9 cellular contexts compared by ENCODE assay signal in the genomic region with DNA sequence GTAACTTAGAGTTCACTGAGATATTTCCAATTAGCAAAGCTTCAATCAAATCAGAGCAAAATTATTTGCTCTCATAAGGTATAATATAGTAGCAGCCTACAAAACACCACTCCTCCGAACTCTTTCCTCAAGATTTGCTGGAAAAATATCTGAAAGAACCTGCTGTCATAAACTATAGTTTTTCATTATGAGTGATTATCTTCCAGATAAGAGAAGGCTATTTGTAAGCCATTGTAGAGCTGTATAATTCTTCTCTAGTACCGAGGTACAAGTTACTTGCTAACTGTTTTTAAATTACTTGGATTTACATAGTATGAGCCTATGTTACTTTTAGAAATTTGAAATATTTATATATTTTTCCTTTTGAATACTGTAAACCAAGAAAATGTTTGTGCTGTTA. TPM values are rescaled to one million over a fixed set of nuclear protein-coding genes. Genes with fewer than 3 reads are reported as not detected.
DNase-seq lines count a peak whose midpoint lies in the region; ATAC-seq and TF ChIP-seq lines count a peak whose summit lies in the region.
"Had no signal": no experiment of that assay in that cellular context is flagged by ENCODE, and none has a peak within 500 bp of the region (broad histone marks: within the 10 kb centered on the region; RNA-seq: fewer than 3 reads in every experiment).

No MANE protein-coding gene starts in this region.

- DNase-seq in AG09309 (ENCODE audit: low read depth) (no peak), GM12865 (ENCODE audit: low read depth) (no peak), glutamatergic neuron (no peak), COLO668 (lab: John Stamatoyannopoulos, UW; ENCODE audit: unreplicated experiment) (no peak)
- DNase-seq: activated CD8-positive, alpha-beta memory T cell treated with anti-CD3 and anti-CD28 coated beads, Interleukin-2, amount 50 U/mL, for 4 hours had no signal

- H3K27ac Mint-ChIP-seq in glutamatergic neuron (ENCODE audit: unreplicated experiment): no peak overlapping the region

- peak overlapping the region; percentile 94; the same call in 1 of the 2 replicates for H3K27ac ChIP-seq in VCaP

- no peaks in the 10 kb centered on the region for H3K36me3 Mint-ChIP-seq in glutamatergic neuron (ENCODE audit: unreplicated experiment)

- H3K4me1 Mint-ChIP-seq in glutamatergic neuron (ENCODE audit: low read depth, unreplicated experiment): peaks cover 19% of the 10 kb centered on the region

- peaks cover 18% of the 10 kb centered on the region for H3K9me3 Mint-ChIP-seq in glutamatergic neuron (ENCODE audit: unreplicated experiment)

- peaks cover 1% of the 10 kb centered on the region for H3K27me3 Mint-ChIP-seq in glutamatergic neuron (ENCODE audit: unreplicated experiment)

- ATAC-seq in esophagus mucosa (no peak), GM18867 (IDR thresholded peaks at IDR 0.05; ENCODE audit: unreplicated experiment) (no peak), GM19452 (IDR thresholded peaks at IDR 0.05; ENCODE audit: unreplicated experiment) (no peak)

- H3K4me3 ChIP-seq in AG09309 (ENCODE audit: control insufficient read depth, low read depth, low read length) (peak overlapping the region; percentile 78; the same call in 1 of the 2 replicates), GM12865 (ENCODE audit: low read depth, low read length) (peak overlapping the region; percentile 93)

- TF ChIP-seq CTCF in AG09309 (IDR thresholded peaks at IDR 0.05; ENCODE audit: control insufficient read depth, insufficient read depth, low read depth, low read length, missing control alignments) (no peak), GM12865 (IDR thresholded peaks at IDR 0.05; ENCODE audit: insufficient read depth, low read depth, low read length, missing control alignments) (no peak), VCaP (conservative IDR thresholded peaks at IDR 0.05) (no peak), glutamatergic neuron (IDR thresholded peaks at IDR 0.05; ENCODE audit: partially characterized antibody, unreplicated experiment) (no peak)

- peak overlapping the region; percentile 99 for H3K4me3 Mint-ChIP-seq in glutamatergic neuron (ENCODE audit: unreplicated experiment)

RNA-seq across cellular contexts. Expression of gene NDC80, which starts 2.1 kb away (rescaled TPM):
- total RNA-seq in glutamatergic neuron (ENCODE audit: unreplicated experiment): 7.7 TPM
- 9.7 TPM for total RNA-seq in esophagus mucosa

RNA-seq across cellular contexts. Expression of gene METTL4, which starts 2.1 kb away (rescaled TPM):
- total RNA-seq in glutamatergic neuron (ENCODE audit: unreplicated experiment) (15.4 TPM), esophagus mucosa (8.2 TPM)
